In the genomic region with DNA sequence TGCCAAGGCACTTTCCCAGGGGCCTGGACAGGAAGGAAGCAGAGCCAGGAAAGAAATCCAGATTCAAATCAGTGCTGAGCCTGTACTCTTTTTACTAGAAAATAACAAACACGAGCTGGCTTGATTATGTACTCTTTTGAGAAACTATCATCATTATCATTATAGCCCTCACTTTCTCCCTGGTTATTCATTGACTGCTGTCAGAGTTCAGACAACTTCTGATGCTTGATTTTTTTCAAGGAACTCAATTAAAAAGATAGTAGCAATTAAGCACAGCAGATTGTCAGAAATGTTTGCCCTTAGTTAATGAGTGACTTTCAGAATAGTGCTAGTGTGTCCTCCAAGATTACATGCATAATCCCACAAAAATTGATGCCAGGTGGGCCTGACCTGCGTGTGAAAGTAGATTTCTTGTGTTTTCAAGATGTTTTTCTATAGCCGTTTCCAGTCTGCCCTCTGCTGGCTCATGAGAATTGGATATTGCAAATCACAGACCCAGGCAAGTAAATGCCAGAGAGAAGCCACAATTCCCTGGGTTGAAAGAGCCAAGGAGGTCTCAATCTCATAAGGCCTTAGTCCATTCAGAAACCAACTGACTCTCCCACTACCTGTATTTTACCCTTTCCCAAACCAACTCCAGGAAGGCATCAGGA, we compare ENCODE assay signal across 10 cellular contexts. TPM values are rescaled to one million over a fixed set of nuclear protein-coding genes. Genes with fewer than 3 reads are reported as not detected.
A peak's percentile ranks its signal among the peaks of the same experiment; 100 is the strongest.
DNase-seq lines count a peak whose midpoint lies in the region; ATAC-seq, FAIRE-seq and TF ChIP-seq lines count a peak whose summit lies in the region.
"Had no signal": no experiment of that assay in that cellular context is flagged by ENCODE, and none has a peak within 500 bp of the region (broad histone marks: within the 10 kb centered on the region; RNA-seq: fewer than 3 reads in every experiment).

No MANE protein-coding gene starts in this region.

- H3K4me2 ChIP-seq in neuronal stem cell (ENCODE audit: insufficient read depth, low read length, poor library complexity, severe bottlenecking) = no peak overlapping the region
- H3K4me2 ChIP-seq: BLaER1 treated with 17β-estradiol and CSF1 and Interleukin-3, amounts not matched to agents 10 nM and 100 nM had no signal

- FAIRE-seq in bronchial epithelial cell (lab: Jason Lieb, UNC) = no peak

- no peak overlapping the region for H2BK12ac ChIP-seq in neuronal stem cell (ENCODE audit: low read length)

- TF ChIP-seq CTCF in LNCAP (IDR thresholded peaks at IDR 0.05) (peak; percentile 30; the same call in 1 of the 2 replicates), bronchial epithelial cell (IDR thresholded peaks at IDR 0.05; ENCODE audit: insufficient read depth, low read length, severe bottlenecking) (peak; percentile 41), progenitor cell of endocrine pancreas (IDR thresholded peaks at IDR 0.05; ENCODE audit: unreplicated experiment) (peak; percentile 62)

- ATAC-seq in HG03439 (IDR thresholded peaks at IDR 0.05; ENCODE audit: unreplicated experiment) (no peak), HG02642 (IDR thresholded peaks at IDR 0.05; ENCODE audit: poor library complexity, unreplicated experiment) (no peak)

- DNase-seq in DMS79 treated with DMSO at 0.1 percent for 48 hours (lab: John Stamatoyannopoulos, UW) (peak; percentile 0), DMS79 (lab: John Stamatoyannopoulos, UW) (no peak), bronchial epithelial cell (ENCODE audit: low read depth) (no peak), progenitor cell of endocrine pancreas (ENCODE audit: low spot score, unreplicated experiment) (peak; percentile 11), neuronal stem cell (ENCODE audit: low spot score) (no peak)
- DNase-seq: T-helper 9 cell had no signal

- H3K23ac ChIP-seq in neuronal stem cell (ENCODE audit: low read depth, low read length, poor library complexity) = no peak overlapping the region

- no peak overlapping the region for H3K27ac ChIP-seq in neuronal stem cell (replicated peaks; ENCODE audit: low read length)
- H3K27ac ChIP-seq: BLaER1 treated with 17β-estradiol and CSF1 and Interleukin-3, amounts not matched to agents 10 nM and 100 nM had no signal

- H3K4me3 ChIP-seq in bronchial epithelial cell (ENCODE audit: low read depth, low read length) (no peak overlapping the region), neuronal stem cell (ENCODE audit: low read length in 2 of 2) (no peak overlapping the region)
- H3K4me3 ChIP-seq: BLaER1 treated with 17β-estradiol and CSF1 and Interleukin-3, amounts not matched to agents 10 nM and 100 nM had no signal

- H2BK15ac ChIP-seq in neuronal stem cell (ENCODE audit: low read length) = no peak overlapping the region

- H4K91ac ChIP-seq in neuronal stem cell (ENCODE audit: low read depth, low read length, poor library complexity) = no peak overlapping the region

- H2AK5ac ChIP-seq in neuronal stem cell (ENCODE audit: low read depth, low read length) = no peak overlapping the region

- peaks cover 6% of the 10 kb centered on the region for H3K27me3 Mint-ChIP-seq in progenitor cell of endocrine pancreas

- no peak overlapping the region for H3K4me3 Mint-ChIP-seq in progenitor cell of endocrine pancreas (ENCODE audit: low read depth)

- H3K4me1 Mint-ChIP-seq in progenitor cell of endocrine pancreas (ENCODE audit: low read depth) = peaks cover 11% of the 10 kb centered on the region

- H3K9ac ChIP-seq in neuronal stem cell (ENCODE audit: low read depth, low read length, poor library complexity) = no peak overlapping the region
- H3K9ac ChIP-seq: BLaER1 treated with 17β-estradiol and CSF1 and Interleukin-3, amounts not matched to agents 10 nM and 100 nM had no signal

- H3K4me1 ChIP-seq in neuronal stem cell (ENCODE audit: control insufficient read depth in 2 of 2, insufficient read depth in 1 of 2, low read depth in 1 of 2, low read length in 2 of 2) = no peaks in the 10 kb centered on the region

- H3K14ac ChIP-seq in neuronal stem cell (ENCODE audit: low read length) = no peak overlapping the region

- no peaks in the 10 kb centered on the region for H3K36me3 ChIP-seq in bronchial epithelial cell (ENCODE audit: control insufficient read depth, insufficient read depth, low read length)
- no peaks in the 10 kb centered on the region for H3K36me3 ChIP-seq in neuronal stem cell (replicated peaks in 1 of 2; ENCODE audit: control insufficient read depth in 2 of 2, insufficient read depth in 2 of 2, low read length in 2 of 2)
- H3K36me3 ChIP-seq: BLaER1 treated with 17β-estradiol and CSF1 and Interleukin-3, amounts not matched to agents 10 nM and 100 nM had no signal

- no peaks in the 10 kb centered on the region for H3K9me3 ChIP-seq in neuronal stem cell (replicated peaks in 1 of 2; ENCODE audit: control insufficient read depth in 2 of 2, insufficient read depth in 1 of 2, low read depth in 1 of 2, low read length in 2 of 2)
- H3K9me3 ChIP-seq: BLaER1 treated with 17β-estradiol and CSF1 and Interleukin-3, amounts not matched to agents 10 nM and 100 nM had no signal

- no peak overlapping the region for H2BK120ac ChIP-seq in neuronal stem cell (ENCODE audit: low read depth, low read length)

- no peaks in the 10 kb centered on the region for H3K79me1 ChIP-seq in neuronal stem cell (ENCODE audit: low read depth, low read length)

- H3K27ac Mint-ChIP-seq in progenitor cell of endocrine pancreas = peak overlapping the region; percentile 3

- no peaks in the 10 kb centered on the region for H3K36me3 Mint-ChIP-seq in progenitor cell of endocrine pancreas (ENCODE audit: insufficient read depth)

- H3K18ac ChIP-seq in neuronal stem cell (ENCODE audit: low read length) = no peak overlapping the region

- H3K4ac ChIP-seq in neuronal stem cell (ENCODE audit: low read length) = no peak overlapping the region

- H2AFZ ChIP-seq in neuronal stem cell (ENCODE audit: low read length) = no peak overlapping the region

- no peak overlapping the region for H4K8ac ChIP-seq in neuronal stem cell (ENCODE audit: low read depth, low read length)

- WGBS in neuronal stem cell (ENCODE audit: extremely low coverage in 2 of 2, insufficient read length in 2 of 2, insufficient replicate concordance in 1 of 2), 2 donors = no CpG with 5 or more reads among the region's 3 CpGs

- no peaks in the 10 kb centered on the region for H3K9me3 Mint-ChIP-seq in progenitor cell of endocrine pancreas (ENCODE audit: low read depth)

- H2BK5ac ChIP-seq in neuronal stem cell (ENCODE audit: low read length) = no peak overlapping the region

- H3K27me3 ChIP-seq in bronchial epithelial cell (ENCODE audit: control insufficient read depth, insufficient read depth, low read length) = no peaks in the 10 kb centered on the region
- H3K27me3 ChIP-seq in neuronal stem cell (ENCODE audit: control insufficient read depth in 3 of 3, insufficient read depth in 3 of 3, low read depth in 1 of 3, low read length in 3 of 3) = no peaks in the 10 kb centered on the region
- H3K27me3 ChIP-seq: BLaER1 treated with 17β-estradiol and CSF1 and Interleukin-3, amounts not matched to agents 10 nM and 100 nM had no signal

RNA-seq across cellular contexts. Expression of gene PNPLA4, which starts 14.3 kb away (rescaled TPM):
- total RNA-seq in bronchial epithelial cell (10.3 and 31.1 TPM in 2 replicates), progenitor cell of endocrine pancreas (18.1 and 18.8 TPM in 2 replicates)
- 31.5 TPM for polyA plus RNA-seq in neuronal stem cell (2013, experiment 1 of 2)
- 29.2 TPM for polyA plus RNA-seq in neuronal stem cell (2013, experiment 2 of 2)

Comparison
In these comparisons a context has a peak if more than half of its experiments do, and no peak if none do; other contexts are left out.
1. DNase-seq: peak in DMS79 treated with DMSO at 0.1 percent for 48 hours (single experiment) and progenitor cell of endocrine pancreas (single experiment); none in DMS79 (single experiment), bronchial epithelial cell (single experiment) and neuronal stem cell (single experiment).
2. Peak in every context shown above with its lines, with median percentiles within 50 percentile points of each other: CTCF ChIP-seq.